In the genomic region with DNA sequence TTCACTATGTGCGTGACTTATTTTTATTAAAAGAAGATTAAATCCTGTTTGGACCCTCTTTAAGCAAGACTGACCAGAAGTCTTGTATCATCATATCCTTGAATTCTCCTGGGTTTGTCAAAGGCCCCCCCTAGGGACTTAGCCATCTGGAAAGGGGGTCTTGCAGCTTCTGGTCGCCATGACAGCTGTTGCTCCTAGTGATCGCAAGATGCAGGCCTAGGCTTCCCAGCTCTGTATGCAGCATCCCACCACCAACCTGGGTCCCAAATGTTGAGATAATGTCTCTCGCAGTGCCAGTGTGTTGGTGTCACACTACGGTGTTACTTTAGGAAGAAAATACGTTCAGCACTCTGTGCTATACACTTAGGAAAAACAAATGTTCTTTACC, we compare ENCODE assay signal across 14 cellular contexts. TPM values are rescaled to one million over a fixed set of nuclear protein-coding genes. Genes with fewer than 3 reads are reported as not detected.
DNase-seq lines count a peak whose midpoint lies in the region; TF ChIP-seq lines count a peak whose summit lies in the region.
"Had no signal": no experiment of that assay in that cellular context is flagged by ENCODE, and none has a peak within 500 bp of the region (broad histone marks: within the 10 kb centered on the region; RNA-seq: fewer than 3 reads in every experiment).

No MANE protein-coding gene starts in this region.

- H3K4me3 ChIP-seq in coronary artery (no peak overlapping the region), trophoblast cell (ENCODE audit: low read depth, low read length) (no peak overlapping the region)
- H3K4me3 ChIP-seq: BLaER1 had no signal

- peaks cover 80% of the 10 kb centered on the region for H3K4me1 Mint-ChIP-seq in nephron
- H3K4me1 Mint-ChIP-seq: CD8-positive, alpha-beta memory T cell had no signal

- H2BK12ac ChIP-seq in trophoblast cell (ENCODE audit: low read length), result no peak overlapping the region

- peak overlapping the region in 2 of 3 experiments; percentile 38 to 54 for H3K27ac Mint-ChIP-seq in nephron
- H3K27ac Mint-ChIP-seq: CD8-positive, alpha-beta memory T cell had no signal

- H4K12ac ChIP-seq in trophoblast cell (ENCODE audit: low read depth, low read length), result no peak overlapping the region

- H4K8ac ChIP-seq in trophoblast cell (ENCODE audit: low read depth, low read length), result no peak overlapping the region

- H3K9ac ChIP-seq in trophoblast cell (ENCODE audit: low read length), result no peak overlapping the region
- H3K9ac ChIP-seq: BLaER1 had no signal

- DNase-seq in NCI-H2171 treated with DMSO at 0.1 percent for 48 hours (lab: John Stamatoyannopoulos, UW), result peak; percentile 94
- DNase-seq in NCI-H69 (lab: John Stamatoyannopoulos, UW), result peak; percentile 25
- DNase-seq in coronary artery (ENCODE audit: low spot score), result peak; percentile 3
- no peak for DNase-seq in DMS114 treated with DMSO at 0.1 percent for 48 hours (lab: John Stamatoyannopoulos, UW; ENCODE audit: unreplicated experiment)
- DNase-seq in SW 1271 (lab: John Stamatoyannopoulos, UW), result no peak
- no peak for DNase-seq in trophoblast cell
- DNase-seq in stimulated activated naive CD4-positive, alpha-beta T cell (lab: John Stamatoyannopoulos, UW), result no peak
- DNase-seq: CD8-positive, alpha-beta memory T cell; DMS153; DMS79 treated with DMSO at 0.1 percent for 48 hours; EL had no signal

- H3K4me3 Mint-ChIP-seq in nephron, result no peak overlapping the region
- H3K4me3 Mint-ChIP-seq: CD8-positive, alpha-beta memory T cell had no signal

- H3K9me3 Mint-ChIP-seq in nephron, result no peaks in the 10 kb centered on the region
- H3K9me3 Mint-ChIP-seq: CD8-positive, alpha-beta memory T cell had no signal

- H3K27ac ChIP-seq in coronary artery (no peak overlapping the region), trophoblast cell (ENCODE audit: low read depth, low read length) (no peak overlapping the region)
- H3K27ac ChIP-seq: BLaER1 had no signal

- TF ChIP-seq CTCF in coronary artery (IDR thresholded peaks at IDR 0.05) (no peak), nephron (IDR thresholded peaks at IDR 0.05; ENCODE audit: unreplicated experiment in 3 of 3) (no peak)

- no peak overlapping the region for H2BK120ac ChIP-seq in trophoblast cell (ENCODE audit: insufficient read depth, low read length, poor library complexity)

- H3K18ac ChIP-seq in trophoblast cell (ENCODE audit: low read length), result no peak overlapping the region

- no peaks in the 10 kb centered on the region for H3K79me2 ChIP-seq in trophoblast cell (ENCODE audit: control insufficient read depth, insufficient read depth, low read length, poor library complexity)

- H3K27me3 Mint-ChIP-seq in nephron (ENCODE audit: low read depth), result no peaks in the 10 kb centered on the region

- no peaks in the 10 kb centered on the region for H3K9me3 ChIP-seq in trophoblast cell (ENCODE audit: insufficient read depth, low read depth, low read length)
- H3K9me3 ChIP-seq: BLaER1 had no signal

- H3K79me1 ChIP-seq in trophoblast cell (ENCODE audit: low read length), result peaks cover 2% of the 10 kb centered on the region

- H2AFZ ChIP-seq in trophoblast cell (ENCODE audit: insufficient read depth, low read length, poor library complexity), result no peak overlapping the region

- H3K27me3 ChIP-seq in trophoblast cell (ENCODE audit: insufficient read depth, low read length), result no peaks in the 10 kb centered on the region
- H3K27me3 ChIP-seq: BLaER1 had no signal

- no peak overlapping the region for H2AK5ac ChIP-seq in trophoblast cell (ENCODE audit: low read length)

- H3K4ac ChIP-seq in trophoblast cell (ENCODE audit: low read depth, low read length), result no peak overlapping the region

- no peak overlapping the region for H3K14ac ChIP-seq in trophoblast cell (ENCODE audit: low read length)

- H3K4me2 ChIP-seq in trophoblast cell (ENCODE audit: low read length), result no peak overlapping the region
- H3K4me2 ChIP-seq: BLaER1 had no signal

- H4K91ac ChIP-seq in trophoblast cell (ENCODE audit: low read depth, low read length), result no peak overlapping the region

- H2BK5ac ChIP-seq in trophoblast cell (ENCODE audit: low read depth, low read length, poor library complexity), result no peak overlapping the region

- peaks cover 8 to 9% of the 10 kb centered on the region in 2 experiments for H3K4me1 ChIP-seq in trophoblast cell (ENCODE audit: control insufficient read depth in 1 of 2, insufficient read depth in 2 of 2, low read length in 2 of 2)
- H3K4me1 ChIP-seq: BLaER1 had no signal

- WGBS in trophoblast cell (ENCODE audit: extremely low coverage, insufficient coverage, insufficient read length), result no CpG with 5 or more reads among the region's 6 CpGs

- no peaks in the 10 kb centered on the region for H3K36me3 ChIP-seq in trophoblast cell (ENCODE audit: control insufficient read depth in 1 of 2, insufficient read depth in 2 of 2, low read length in 2 of 2)
- H3K36me3 ChIP-seq: BLaER1 had no signal

- H3K23ac ChIP-seq in trophoblast cell (ENCODE audit: low read length), result no peak overlapping the region

- no peaks in the 10 kb centered on the region for H3K36me3 Mint-ChIP-seq in nephron (ENCODE audit: low read depth)
- H3K36me3 Mint-ChIP-seq: CD8-positive, alpha-beta memory T cell had no signal

RNA-seq across cellular contexts. Expression of a gene that starts 18.7 kb away (rescaled TPM):
- 0.03 and 0.08 TPM in 2 replicates for polyA plus RNA-seq in trophoblast cell (2013)
- polyA plus RNA-seq: CD8-positive, alpha-beta memory T cell; HepG2 had no signal

Comparison
In these comparisons a context has a peak if more than half of its experiments do, and no peak if none do; other contexts are left out.
1. DNase-seq: peak in NCI-H2171 treated with DMSO at 0.1 percent for 48 hours (single experiment), NCI-H69 (single experiment) and coronary artery (single experiment); none in DMS114 treated with DMSO at 0.1 percent for 48 hours (single experiment), SW 1271 (0 of 2), trophoblast cell (0 of 2) and stimulated activated naive CD4-positive, alpha-beta T cell (0 of 6).